Comparison of ENCODE assay signal across 1 cellular context in genomic region chr11:93568726-93569125, GRCh38.
A peak's percentile ranks its signal among the peaks of the same experiment; 100 is the strongest.
TF ChIP-seq lines count a peak whose summit lies in the region.

No MANE protein-coding gene starts in this region.

TF ChIP-seq in HepG2, 621 proteins besides CTCF, POLR2A, EP300 and RAD21 (continued from another document):
- TF ChIP-seq KLF12 (CRISPR knock-in tag; IDR thresholded peaks at IDR 0.05; ENCODE audit: borderline replicate concordance) (no peak), KAT7 (CRISPR knock-in tag; IDR thresholded peaks at IDR 0.05; ENCODE audit: borderline replicate concordance) (no peak), HNF4A (CRISPR knock-in tag; IDR thresholded peaks at IDR 0.05) (peak; percentile 74), NCOR1 (IDR thresholded peaks at IDR 0.05; ENCODE audit: borderline replicate concordance, low read length) (peak; percentile 49; the same call in 1 of the 2 replicates), HNF4G (IDR thresholded peaks at IDR 0.05; ENCODE audit: borderline replicate concordance, low read depth, low read length) (peak; percentile 71), HNF4G (CRISPR knock-in tag; IDR thresholded peaks at IDR 0.05; ENCODE audit: borderline replicate concordance, low read depth) (no peak)
